Comparison of ENCODE assay signal across 10 cellular contexts in the genomic region with DNA sequence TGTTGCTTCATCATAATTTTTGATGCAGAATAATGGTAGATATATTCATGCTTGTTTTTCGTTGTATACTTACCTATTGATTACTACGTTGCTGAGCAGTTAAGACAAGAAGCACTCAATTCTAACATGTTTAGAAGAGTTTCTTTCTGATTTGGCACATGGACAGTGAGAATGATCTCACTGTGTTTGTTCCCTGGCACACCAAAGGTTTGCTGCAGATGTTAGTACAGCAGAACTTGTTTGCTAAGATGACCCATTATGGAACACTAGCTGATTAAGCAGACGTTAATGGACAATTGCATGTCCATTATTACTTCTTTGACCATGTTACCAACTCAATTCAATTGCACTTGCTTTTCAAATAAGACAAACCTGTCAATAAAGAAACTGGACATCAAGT.
DNase-seq lines count a peak whose midpoint lies in the region; ATAC-seq, FAIRE-seq and TF ChIP-seq lines count a peak whose summit lies in the region.
"Had no signal": no experiment of that assay in that cellular context is flagged by ENCODE, and none has a peak within 500 bp of the region (broad histone marks: within the 10 kb centered on the region; RNA-seq: fewer than 3 reads in every experiment).

No MANE protein-coding gene starts in this region.

- H3K27ac ChIP-seq in OCI-LY7 (ENCODE audit: low read depth, low read length, poor library complexity, severe bottlenecking) (peak overlapping the region; percentile 54), endodermal cell (ENCODE audit: low read depth, low read length) (no peak overlapping the region), psoas muscle (peak overlapping the region; percentile 73), SK-N-SH (ENCODE audit: low read depth in 2 of 2, low read length in 1 of 2) (no peak overlapping the region; a peak in 1 of 4 replicates), mesenchymal stem cell (ENCODE audit: low read length, poor library complexity, severe bottlenecking) (no peak overlapping the region), RWPE1 (no peak overlapping the region)

- TF ChIP-seq EP300 in SK-N-SH (IDR thresholded peaks at IDR 0.05; ENCODE audit: borderline replicate concordance in 1 of 2, low read depth in 1 of 2, low read length in 1 of 2), result no peak

- H3K4me1 ChIP-seq in OCI-LY7 (ENCODE audit: insufficient read depth, low read length, poor library complexity, severe bottlenecking) (peaks cover 66% of the 10 kb centered on the region), endodermal cell (ENCODE audit: control insufficient read depth, insufficient read depth, low read length) (peaks cover 34% of the 10 kb centered on the region), psoas muscle (peaks cover 99% of the 10 kb centered on the region), SK-N-SH (ENCODE audit: control insufficient read depth in 1 of 2, insufficient read depth in 2 of 2, low read depth in 1 of 2, low read length in 1 of 2) (peaks cover 16 to 42% of the 10 kb centered on the region in 2 experiments; a peak in 3 of 4 replicates), mesenchymal stem cell (ENCODE audit: control insufficient read depth, insufficient read depth, low read depth, low read length) (peaks cover 2% of the 10 kb centered on the region)

- H3K9me3 ChIP-seq in OCI-LY7 (ENCODE audit: low read length) (peaks cover 3% of the 10 kb centered on the region; the same call in 1 of the 2 replicates), endodermal cell (ENCODE audit: control insufficient read depth, low read length) (no peaks in the 10 kb centered on the region), psoas muscle (no peaks in the 10 kb centered on the region), SK-N-SH (no peaks in the 10 kb centered on the region), mesenchymal stem cell (ENCODE audit: control insufficient read depth, low read length) (no peaks in the 10 kb centered on the region)

- 84 to 94% methylated on average over 3 of the region's 3 CpGs for WGBS in endodermal cell (ENCODE audit: insufficient coverage in 1 of 2, insufficient read length in 1 of 2), 2 experiments
- 15 to 19% (median 18%) methylated on average over 3 of the region's 3 CpGs for WGBS in psoas muscle, 3 donors
- WGBS in SK-N-SH (ENCODE audit: low lambda C conversion rate), result 90% methylated on average over 3 of the region's 3 CpGs
- 89% methylated on average over 3 of the region's 3 CpGs for WGBS in mesenchymal stem cell

- POLR2A ChIA-PET in OCI-LY7 (lab: Charles Lee) (interaction anchor here (0.6 to 1.5 kb wide), 5 partner anchors 11 to 101 kb away, joined by 3 to 5 read pairs (median 4); no protein-coding TSS in a partner anchor), SK-N-SH (lab: Yijun Ruan, JAX) (no interaction called here), RWPE1 (lab: Yijun Ruan, JAX; ENCODE audit: low non-redundant PET) (no interaction called here)

- H3K27me3 ChIP-seq in endodermal cell (ENCODE audit: control insufficient read depth, insufficient read depth, low read length, poor library complexity, severe bottlenecking) (no peaks in the 10 kb centered on the region), psoas muscle (ENCODE audit: insufficient read depth in 3 of 3, low read length in 2 of 3) (no peaks in the 10 kb centered on the region), SK-N-SH (ENCODE audit: insufficient read depth) (no peaks in the 10 kb centered on the region), mesenchymal stem cell (ENCODE audit: control insufficient read depth in 1 of 2, insufficient read depth in 1 of 2, low read length in 2 of 2) (no peaks in the 10 kb centered on the region)

- TF ChIP-seq POLR2A in GM12891 (IDR thresholded peaks at IDR 0.05; ENCODE audit: low read depth, low read length), result no peak

- H4K20me1 ChIP-seq in OCI-LY7 (ENCODE audit: insufficient read depth, low read length) (no peaks in the 10 kb centered on the region), SK-N-SH (ENCODE audit: insufficient read depth) (no peaks in the 10 kb centered on the region)

- no peak overlapping the region for H3K9ac ChIP-seq in endodermal cell (ENCODE audit: extremely low read depth, low read length, poor library complexity, severe bottlenecking)
- H3K9ac ChIP-seq in SK-N-SH, result no peak overlapping the region
- H3K9ac ChIP-seq in mesenchymal stem cell (ENCODE audit: low read length), result no peak overlapping the region

- no peak for TF ChIP-seq RAD21 in SK-N-SH (IDR thresholded peaks at IDR 0.05; ENCODE audit: low read length)

- no peaks in the 10 kb centered on the region; the same call in 1 of the 2 replicates for H3K36me3 ChIP-seq in OCI-LY7 (ENCODE audit: insufficient read depth, low read length)
- H3K36me3 ChIP-seq in endodermal cell (ENCODE audit: control insufficient read depth, insufficient read depth, low read length), result no peaks in the 10 kb centered on the region
- no peaks in the 10 kb centered on the region for H3K36me3 ChIP-seq in psoas muscle (ENCODE audit: insufficient read depth in 1 of 2, low read depth in 1 of 2)
- no peaks in the 10 kb centered on the region for H3K36me3 ChIP-seq in SK-N-SH (replicated peaks in 1 of 2; ENCODE audit: control insufficient read depth in 1 of 2, insufficient read depth in 2 of 2, low read length in 1 of 2)
- H3K36me3 ChIP-seq in mesenchymal stem cell (ENCODE audit: control insufficient read depth in 1 of 2, insufficient read depth in 2 of 2, low read depth in 1 of 2, low read length in 2 of 2), result no peaks in the 10 kb centered on the region

- H3K9me2 ChIP-seq in OCI-LY7 (ENCODE audit: insufficient read depth, low read length), result no peaks in the 10 kb centered on the region
- H3K9me2 ChIP-seq in SK-N-SH, result no peaks in the 10 kb centered on the region

- intact Hi-C loops in OCI-LY7 (cut with micrococcal nuclease; ENCODE audit: unreplicated experiment), result no loop called here
- intact Hi-C loops in psoas muscle (cut with DNase I), result no loop called here

- H3K4ac ChIP-seq in mesenchymal stem cell (ENCODE audit: low read depth in 1 of 2, low read length in 2 of 2), result no peak overlapping the region

- no peak overlapping the region for H3K18ac ChIP-seq in mesenchymal stem cell (ENCODE audit: low read depth in 1 of 2, low read length in 2 of 2)

- FAIRE-seq in GM12891 (lab: Jason Lieb, UNC), result peak; percentile 90

- DNase-seq in GM12891 (ENCODE audit: insufficient read length, low spot score), result no peak
- no peak for DNase-seq in OCI-LY7 (ENCODE audit: low spot score)
- no peak for DNase-seq in endodermal cell
- no peak for DNase-seq in psoas muscle
- no peak for DNase-seq in SK-N-SH
- no peak for DNase-seq in Kasumi-1 (lab: John Stamatoyannopoulos, UW)
- no peak for DNase-seq in mesenchymal stem cell
- DNase-seq in RWPE1 (ENCODE audit: low spot score), result no peak
- DNase-seq: activated CD4-positive, CD25-positive, alpha-beta regulatory T cell treated with anti-CD3 and anti-CD28 coated beads, Interleukin-2, amount 50 U/mL, for 72 hours; cerebellar nuclear complex had no signal

- H3K27ac Mint-ChIP-seq in endodermal cell, result peak overlapping the region; percentile 96

- H3K36me3 Mint-ChIP-seq in endodermal cell (ENCODE audit: low read depth), result no peaks in the 10 kb centered on the region

- CTCF ChIA-PET in OCI-LY7 (lab: Charles Lee; ENCODE audit: unreplicated experiment), result interaction anchor here (1.4 kb wide), 1 partner anchor 96 kb away, joined by 3 read pairs; no protein-coding TSS in a partner anchor
- CTCF ChIA-PET in SK-N-SH (lab: Yijun Ruan, JAX), result no interaction called here
- CTCF ChIA-PET in RWPE1 (lab: Yijun Ruan, JAX), result no interaction called here

- H2AFZ ChIP-seq in OCI-LY7 (ENCODE audit: low read length), result peak overlapping the region; percentile 62; the same call in 1 of the 2 replicates
- no peak overlapping the region for H2AFZ ChIP-seq in SK-N-SH (ENCODE audit: low read depth)
- H2AFZ ChIP-seq in mesenchymal stem cell (ENCODE audit: low read depth, low read length), result no peak overlapping the region

- H4K8ac ChIP-seq in mesenchymal stem cell (ENCODE audit: low read length), result no peak overlapping the region

- H3K9me3 Mint-ChIP-seq in endodermal cell, result no peaks in the 10 kb centered on the region

- H4K91ac ChIP-seq in mesenchymal stem cell (ENCODE audit: low read length), result no peak overlapping the region

- H3K27me3 Mint-ChIP-seq in endodermal cell (ENCODE audit: insufficient read depth), result no peaks in the 10 kb centered on the region

- TF ChIP-seq CTCF in OCI-LY7 (conservative IDR thresholded peaks at IDR 0.05; ENCODE audit: low read length) (no peak), endodermal cell (conservative IDR thresholded peaks at IDR 0.05) (no peak), psoas muscle (IDR thresholded peaks at IDR 0.05) (no peak), SK-N-SH (IDR thresholded peaks at IDR 0.05) (no peak), RWPE1 (conservative IDR thresholded peaks at IDR 0.05; ENCODE audit: low read depth) (no peak)

- ATAC-seq in psoas muscle, result peak in 2 of 4 donors; percentile 54 to 70

- H3K4me3 Mint-ChIP-seq in endodermal cell, result no peak overlapping the region

- H3K14ac ChIP-seq in mesenchymal stem cell (ENCODE audit: low read length in 2 of 2), result no peak overlapping the region

- H3K4me3 ChIP-seq in OCI-LY7 (ENCODE audit: low read depth, low read length, poor library complexity, severe bottlenecking) (peak overlapping the region; percentile 47), endodermal cell (ENCODE audit: low read length) (no peak overlapping the region), psoas muscle (peak overlapping the region; percentile 31), SK-N-SH (ENCODE audit: low read depth in 2 of 2, low read length in 1 of 2) (no peak overlapping the region), mesenchymal stem cell (ENCODE audit: insufficient read depth in 1 of 2, low read depth in 1 of 2, low read length in 2 of 2) (no peak overlapping the region)

- no peak overlapping the region for H2BK12ac ChIP-seq in mesenchymal stem cell (ENCODE audit: low read length in 2 of 2)

- H3K79me2 ChIP-seq in OCI-LY7 (ENCODE audit: insufficient read depth, low read depth, low read length), result peaks cover 59% of the 10 kb centered on the region; the same call in 1 of the 2 replicates
- no peaks in the 10 kb centered on the region for H3K79me2 ChIP-seq in SK-N-SH (ENCODE audit: insufficient read depth)

- peaks cover 3% of the 10 kb centered on the region for H3K79me1 ChIP-seq in mesenchymal stem cell (replicated peaks; ENCODE audit: low read length, poor library complexity, severe bottlenecking)

- H2BK15ac ChIP-seq in mesenchymal stem cell (ENCODE audit: low read depth, poor library complexity, severe bottlenecking), result no peak overlapping the region

- H2AK5ac ChIP-seq in mesenchymal stem cell (ENCODE audit: low read length, severe bottlenecking), result no peak overlapping the region

- no peak overlapping the region for H2BK120ac ChIP-seq in mesenchymal stem cell (ENCODE audit: low read depth, low read length)

- H3F3A ChIP-seq in SK-N-SH (replicated peaks; ENCODE audit: insufficient read depth), result peaks cover 4% of the 10 kb centered on the region

- H3K4me2 ChIP-seq in OCI-LY7 (ENCODE audit: low read length) (peak overlapping the region; percentile 66), SK-N-SH (no peak overlapping the region), mesenchymal stem cell (ENCODE audit: low read length, poor library complexity, severe bottlenecking) (no peak overlapping the region)

- H3K4me1 Mint-ChIP-seq in endodermal cell, result peaks cover 81% of the 10 kb centered on the region

- H2BK5ac ChIP-seq in mesenchymal stem cell (ENCODE audit: low read depth, low read length, poor library complexity, severe bottlenecking), result no peak overlapping the region

- BruUV-seq in OCI-LY7 (replicated peaks; lab: Mats Ljungman, UMichigan), result no TSS peak

- no peak overlapping the region for H3K23ac ChIP-seq in mesenchymal stem cell (ENCODE audit: low read length in 2 of 2)

Comparison
In these comparisons a context has a peak if more than half of its experiments do, and no peak if none do; other contexts are left out.
1. H3K27ac ChIP-seq: peak in OCI-LY7 (single experiment) and psoas muscle (single experiment); none in endodermal cell (single experiment), SK-N-SH (0 of 2), mesenchymal stem cell (single experiment) and RWPE1 (single experiment).
2. H3K4me3 ChIP-seq: peak in OCI-LY7 (single experiment) and psoas muscle (single experiment); none in endodermal cell (single experiment), SK-N-SH (0 of 2) and mesenchymal stem cell (0 of 2).